In genomic region chr17:8288336-8289102, GRCh38 we compare ENCODE assay signal across 8 cellular contexts. TPM values are rescaled to one million over a fixed set of nuclear protein-coding genes. Genes with fewer than 3 reads are reported as not detected.
DNase-seq lines count a peak whose midpoint lies in the region; ATAC-seq, FAIRE-seq and TF ChIP-seq lines count a peak whose summit lies in the region.

TSS of gene RANGRF (plus strand) at chr17:8288670. CDS start at chr17:8288789, 119 bp downstream.

- no peak for TF ChIP-seq EP300 in H1 (IDR thresholded peaks at IDR 0.05; ENCODE audit: borderline replicate concordance in 1 of 2, low read depth in 2 of 2, low read length in 2 of 2)

- H3K79me1 ChIP-seq in H1 (ENCODE audit: low read depth, low read length) = no peaks in the 10 kb centered on the region
- peaks cover 17% of the 10 kb centered on the region for H3K79me1 ChIP-seq in mesenchymal stem cell (replicated peaks; ENCODE audit: low read length, poor library complexity, severe bottlenecking)

- H2AFZ ChIP-seq in H1 (ENCODE audit: low read length) (peak within 1 kb of the TSS; percentile 86; the same call in 1 of the 2 replicates), mesenchymal stem cell (ENCODE audit: low read depth, low read length) (peak within 1 kb of the TSS; percentile 99)

- H3K27ac ChIP-seq in C4-2B (peak within 1 kb of the TSS; percentile 87), H1 (ENCODE audit: low read depth, low read length) (no peak within 1 kb of the TSS; the same call in 1 of the 2 replicates), mesenchymal stem cell (ENCODE audit: low read length, poor library complexity, severe bottlenecking) (peak within 1 kb of the TSS; percentile 88)

- TF ChIP-seq CTCF in C4-2B (conservative IDR thresholded peaks at IDR 0.05) (no peak), H1 (IDR thresholded peaks at IDR 0.05; ENCODE audit: control extremely low read depth in 1 of 3, insufficient read depth in 1 of 3, low read depth in 1 of 3, low read length in 3 of 3) (peak in 2 of 3 experiments; percentile 8 to 16; a peak in 2 of 4 replicates)

- H3K23ac ChIP-seq in H1 (ENCODE audit: insufficient read length) (no peak within 1 kb of the TSS), mesenchymal stem cell (ENCODE audit: low read length in 2 of 2) (peak within 1 kb of the TSS in 1 of 2 experiments; percentile 32)

- H3K9ac ChIP-seq in H1 (replicated peaks in 1 of 4; ENCODE audit: extremely low read depth in 1 of 4, low read depth in 3 of 4, low read length in 3 of 4) (peak within 1 kb of the TSS; percentile 60 to 74 (median 61)), mesenchymal stem cell (ENCODE audit: low read length) (peak within 1 kb of the TSS; percentile 94)

- no peaks in the 10 kb centered on the region for H3K27me3 ChIP-seq in H1 (replicated peaks in 1 of 4; ENCODE audit: control insufficient read depth in 3 of 4, extremely low read depth in 1 of 4, insufficient read depth in 3 of 4, low read length in 3 of 4)
- H3K27me3 ChIP-seq in mesenchymal stem cell (ENCODE audit: control insufficient read depth in 1 of 2, insufficient read depth in 1 of 2, low read length in 2 of 2) = no peaks in the 10 kb centered on the region

- H3K4me2 ChIP-seq in H1 (ENCODE audit: insufficient read depth in 1 of 2, low read depth in 2 of 2, low read length in 2 of 2) (peak within 1 kb of the TSS; percentile 76 to 77), mesenchymal stem cell (ENCODE audit: low read length, poor library complexity, severe bottlenecking) (peak within 1 kb of the TSS; percentile 84)

- peaks cover 0 to 1% of the 10 kb centered on the region in 2 experiments for H4K20me1 ChIP-seq in H1 (replicated peaks in 1 of 2; ENCODE audit: control insufficient read depth in 1 of 2, insufficient read depth in 2 of 2, low read length in 2 of 2)

- peaks cover 7% of the 10 kb centered on the region; the same call in 1 of the 2 replicates for H3K23me2 ChIP-seq in H1 (ENCODE audit: low read depth, low read length)

- H4K8ac ChIP-seq in H1 (ENCODE audit: extremely low read depth, insufficient read depth, low read length) (peak within 1 kb of the TSS; percentile 93), mesenchymal stem cell (ENCODE audit: low read length) (peak within 1 kb of the TSS; percentile 87)

- no peak within 1 kb of the TSS for H2BK20ac ChIP-seq in H1 (ENCODE audit: low read length)

- peak within 1 kb of the TSS; percentile 65 to 87 (median 72) for H3K4me3 ChIP-seq in H1 (ENCODE audit: extremely low read depth in 1 of 4, insufficient read depth in 2 of 4, low read depth in 3 of 4, low read length in 4 of 4)
- H3K4me3 ChIP-seq in mesenchymal stem cell (ENCODE audit: insufficient read depth in 1 of 2, low read depth in 1 of 2, low read length in 2 of 2) = peak within 1 kb of the TSS; percentile 83 to 86

- H3K9me3 ChIP-seq in H1 (ENCODE audit: insufficient read depth in 2 of 2, low read depth in 1 of 2, low read length in 1 of 2) (no peaks in the 10 kb centered on the region), mesenchymal stem cell (ENCODE audit: control insufficient read depth, low read length) (no peaks in the 10 kb centered on the region)

- H3K36me3 ChIP-seq in H1 (ENCODE audit: control insufficient read depth in 2 of 4, insufficient read depth in 4 of 4, low read length in 3 of 4) = no peaks in the 10 kb centered on the region
- peaks cover 0 to 9% of the 10 kb centered on the region in 2 experiments for H3K36me3 ChIP-seq in mesenchymal stem cell (ENCODE audit: control insufficient read depth in 1 of 2, insufficient read depth in 2 of 2, low read depth in 1 of 2, low read length in 2 of 2)

- H3K18ac ChIP-seq in H1 (ENCODE audit: extremely low read depth, low read length) (peak within 1 kb of the TSS; percentile 99), mesenchymal stem cell (ENCODE audit: low read depth in 1 of 2, low read length in 2 of 2) (peak within 1 kb of the TSS; percentile 85 to 93)

- peak; percentile 45 to 46 for TF ChIP-seq POLR2A in H1 (IDR thresholded peaks at IDR 0.05; ENCODE audit: control extremely low read depth in 1 of 2, low read depth in 2 of 2, low read length in 2 of 2)

- H2BK120ac ChIP-seq in H1 (replicated peaks; ENCODE audit: low read depth, low read length) (no peak within 1 kb of the TSS), mesenchymal stem cell (ENCODE audit: low read depth, low read length) (peak within 1 kb of the TSS; percentile 50)

- no peak for FAIRE-seq in H1 (lab: Jason Lieb, UNC)

- DNase-seq in HK-2 (ENCODE audit: unreplicated experiment) = peak; percentile 78
- DNase-seq in NOMO-1 (lab: John Stamatoyannopoulos, UW; ENCODE audit: unreplicated experiment in 2 of 2) = peak; percentile 86 to 94
- DNase-seq in activated CD8-positive, alpha-beta memory T cell treated with anti-CD3 and anti-CD28 coated beads for 4 hours (ENCODE audit: low read depth in 2 of 2) = peak; percentile 57 to 61
- DNase-seq in H1 (ENCODE audit: low read depth in 1 of 2, low spot score in 2 of 2) = peak; percentile 60 to 94
- DNase-seq in mesenchymal stem cell = peak; percentile 86
- peak; percentile 70 for DNase-seq in stimulated activated CD8-positive, alpha-beta memory T cell treated with anti-CD3 and anti-CD28 coated beads, Interleukin-12 subunit alpha, Interleukin-12 subunit beta, amount 100 ng/mL, for 24 hours (ENCODE audit: extremely low read depth)

- peak within 1 kb of the TSS; percentile 92 for H4K5ac ChIP-seq in H1 (ENCODE audit: insufficient read length, low read depth, low read length)

- 1% methylated on average over 53 of the region's 53 CpGs; no CpG with 5 or more reads in 1 of the 2 experiments for WGBS in H1 (ENCODE audit: extremely low coverage in 1 of 2, insufficient coverage in 1 of 2, insufficient read length in 1 of 2, insufficient replicate concordance in 2 of 2, low coverage in 1 of 2, low lambda C conversion rate in 2 of 2, missing lambda C conversion rate in 1 of 2), 2 experiments
- WGBS in mesenchymal stem cell = under 1% methylated on average over 52 of the region's 53 CpGs

- H2BK15ac ChIP-seq in H1 (ENCODE audit: low read length) (no peak within 1 kb of the TSS), mesenchymal stem cell (ENCODE audit: low read depth, poor library complexity, severe bottlenecking) (peak within 1 kb of the TSS; percentile 68)

- peak within 1 kb of the TSS; percentile 83 for H3K56ac ChIP-seq in H1 (replicated peaks; ENCODE audit: insufficient read length, low read depth, low read length)

- H3K14ac ChIP-seq in H1 (ENCODE audit: insufficient read length) (peak within 1 kb of the TSS; percentile 90), mesenchymal stem cell (ENCODE audit: low read length in 2 of 2) (peak within 1 kb of the TSS in 1 of 2 experiments; percentile 86)

- H3K4me1 ChIP-seq in H1 (replicated peaks in 1 of 4; ENCODE audit: control insufficient read depth in 3 of 4, insufficient read depth in 4 of 4, low read length in 3 of 4) (peaks cover 0 to 8% (median 5%) of the 10 kb centered on the region in 4 experiments; a peak in 4 of 7 replicates), mesenchymal stem cell (ENCODE audit: control insufficient read depth, insufficient read depth, low read depth, low read length) (peaks cover 10% of the 10 kb centered on the region)

- peak within 1 kb of the TSS; percentile 95 for H4K91ac ChIP-seq in H1 (replicated peaks; ENCODE audit: insufficient read length, low read length)
- H4K91ac ChIP-seq in mesenchymal stem cell (ENCODE audit: low read length) = peak within 1 kb of the TSS; percentile 91

- peak; percentile 78 for ATAC-seq in GM19351 (IDR thresholded peaks at IDR 0.05; ENCODE audit: unreplicated experiment)

- no peak for TF ChIP-seq RAD21 in H1 (IDR thresholded peaks at IDR 0.05 in 1 of 2, conservative IDR thresholded peaks at IDR 0.05 in 1 of 2; ENCODE audit: low read depth in 2 of 2, low read length in 2 of 2)

- peak within 1 kb of the TSS; percentile 88; the same call in 1 of the 2 replicates for H2BK5ac ChIP-seq in H1 (ENCODE audit: low read depth, low read length)
- H2BK5ac ChIP-seq in mesenchymal stem cell (ENCODE audit: low read depth, low read length, poor library complexity, severe bottlenecking) = peak within 1 kb of the TSS; percentile 77

- H2AK5ac ChIP-seq in H1 (ENCODE audit: low read depth, low read length) = no peak within 1 kb of the TSS; the same call in 1 of the 2 replicates
- no peak within 1 kb of the TSS for H2AK5ac ChIP-seq in mesenchymal stem cell (ENCODE audit: low read length, severe bottlenecking)

- H2BK12ac ChIP-seq in H1 (ENCODE audit: low read depth, low read length) (peak within 1 kb of the TSS; percentile 75; the same call in 1 of the 2 replicates), mesenchymal stem cell (ENCODE audit: low read length in 2 of 2) (peak within 1 kb of the TSS in 1 of 2 experiments; percentile 34)

- POLR2A ChIA-PET in H1 (lab: Charles Lee; ENCODE audit: partially characterized antibody) = interaction anchor here (0.7 to 66.3 kb wide), 10 partner anchors 13 to 167 kb away, joined by 3 to 1521 read pairs (median 4); partner anchors contain the start of genes AURKB, CTC1, KRABD2 and PFAS

- H3K4ac ChIP-seq in H1 (replicated peaks; ENCODE audit: insufficient read length, low read depth, low read length) (peak within 1 kb of the TSS; percentile 87), mesenchymal stem cell (ENCODE audit: low read depth in 1 of 2, low read length in 2 of 2) (peak within 1 kb of the TSS; percentile 46 to 97)

- CTCF ChIA-PET in H1 (lab: Charles Lee; ENCODE audit: partially characterized antibody) = interaction anchor here (0.6 to 1.0 kb wide), 2 partner anchors 14 to 16 kb away, joined by 3 to 5 read pairs; no protein-coding TSS in a partner anchor

- H3K79me2 ChIP-seq in H1 (ENCODE audit: control insufficient read depth in 1 of 2, insufficient read depth in 2 of 2, low read length in 2 of 2) = no peaks in the 10 kb centered on the region

TF ChIP-seq in H1, 55 proteins besides CTCF, POLR2A, EP300 and RAD21 (continues in another document):
- TF ChIP-seq SIX5 (IDR thresholded peaks at IDR 0.05; ENCODE audit: low read depth, low read length) (no peak), MAFK (IDR thresholded peaks at IDR 0.05; ENCODE audit: low read depth, low read length) (no peak), CBX5 (IDR thresholded peaks at IDR 0.05; ENCODE audit: low read depth, low read length) (no peak), TCF12 (IDR thresholded peaks at IDR 0.05; ENCODE audit: low read depth, low read length) (0 out of 2 replicates have a peak, but pooled peaks have one; percentile 3), HDAC6 (IDR thresholded peaks at IDR 0.05; ENCODE audit: low read depth, low read length) (no peak)

RNA-seq across cellular contexts. Expression of gene RANGRF, which starts in this region (rescaled TPM):
- 36.9 and 39.4 TPM in 2 replicates for total RNA-seq in H1 (2021; fragmentation: NEBNext Ultra II Directional; extraction: Animal tissue kit (Norgen Biotek cat#: 25700))
- polyA plus RNA-seq in H1 (2011; rRNA removed) = 49.6 and 52.8 TPM in 2 replicates
- 57.8 TPM for polyA plus RNA-seq in H1 (2011; cell fraction: cytosol; rRNA removed)
- polyA plus RNA-seq in H1 (2011; cell fraction: nucleus; rRNA removed) = 77.2 TPM
- 48.7 to 53.1 TPM (median 50.5 TPM) in 4 replicates for polyA plus RNA-seq in H1 (2012, experiment 1 of 2)
- 76.5 TPM for polyA plus RNA-seq in H1 (2012, experiment 2 of 2)
- polyA plus RNA-seq in H1 (2013, experiment 1 of 2) = 59.0 TPM
- polyA plus RNA-seq in H1 (2013, experiment 2 of 2) = 57.7 TPM
- polyA minus RNA-seq in H1 (2011; rRNA and poly(A)+ RNA removed) = 19.5 and 20.1 TPM in 2 replicates
- 22.1 TPM for polyA minus RNA-seq in H1 (2011; cell fraction: cytosol; rRNA and poly(A)+ RNA removed)
- 14.0 TPM for polyA minus RNA-seq in H1 (2011; cell fraction: nucleus; rRNA and poly(A)+ RNA removed)
- polyA plus RNA-seq in mesenchymal stem cell (2013, experiment 1 of 2) = 44.4 TPM
- polyA plus RNA-seq in mesenchymal stem cell (2013, experiment 2 of 2) = 45.9 TPM
